14 cellular contexts compared by ENCODE assay signal in genomic region chr2:143955416-143956075, GRCh38.
A peak's percentile ranks its signal among the peaks of the same experiment; 100 is the strongest.
DNase-seq lines count a peak whose midpoint lies in the region; ATAC-seq and TF ChIP-seq lines count a peak whose summit lies in the region.
"Had no signal": no experiment of that assay in that cellular context is flagged by ENCODE, and none has a peak within 500 bp of the region (broad histone marks: within the 10 kb centered on the region; RNA-seq: fewer than 3 reads in every experiment).

No MANE protein-coding gene starts in this region.

- no peak overlapping the region for H3K4me3 Mint-ChIP-seq in CD4-positive, alpha-beta memory T cell
- H3K4me3 Mint-ChIP-seq: activated naive CD8-positive, alpha-beta T cell treated with anti-CD3 and anti-CD28 coated beads for 36 hours; effector memory CD8-positive, alpha-beta T cell had no signal

- ATAC-seq in HG03469 (IDR thresholded peaks at IDR 0.05; ENCODE audit: unreplicated experiment): no peak
- ATAC-seq: effector memory CD8-positive, alpha-beta T cell; Panc1; right lobe of liver had no signal

- H3K4me1 Mint-ChIP-seq in CD4-positive, alpha-beta memory T cell: no peaks in the 10 kb centered on the region
- H3K4me1 Mint-ChIP-seq: activated naive CD8-positive, alpha-beta T cell treated with anti-CD3 and anti-CD28 coated beads for 36 hours had no signal

- H3K4me3 ChIP-seq in astrocyte of the cerebellum (ENCODE audit: low read depth, low read length): no peak overlapping the region
- H3K4me3 ChIP-seq in CD4-positive, alpha-beta memory T cell (ENCODE audit: low read length in 2 of 2): no peak overlapping the region
- H3K4me3 ChIP-seq: right lobe of liver, thoracic aorta had no signal

- CTCF ChIA-PET in CD4-positive, alpha-beta memory T cell (lab: Charles Lee; ENCODE audit: partially characterized antibody): no interaction called here

- no peak for TF ChIP-seq CTCF in astrocyte of the cerebellum (IDR thresholded peaks at IDR 0.05; ENCODE audit: low read depth, low read length, missing control alignments)

- H3K36me3 ChIP-seq in CD4-positive, alpha-beta memory T cell (ENCODE audit: insufficient read depth, low read length): no peaks in the 10 kb centered on the region
- H3K36me3 ChIP-seq: right lobe of liver, thoracic aorta had no signal

- intact Hi-C loops in CD4-positive, alpha-beta memory T cell (cut with micrococcal nuclease): no loop called here

- H3K27ac ChIP-seq in CD4-positive, alpha-beta memory T cell (ENCODE audit: low read depth, low read length): no peak overlapping the region
- H3K27ac ChIP-seq: right lobe of liver, thoracic aorta had no signal

- H3K27me3 ChIP-seq in CD4-positive, alpha-beta memory T cell (ENCODE audit: insufficient read depth, low read length): no peaks in the 10 kb centered on the region
- H3K27me3 ChIP-seq: right lobe of liver had no signal

- H3K4me1 ChIP-seq in CD4-positive, alpha-beta memory T cell (ENCODE audit: insufficient read depth, low read length): no peaks in the 10 kb centered on the region
- H3K4me1 ChIP-seq: right lobe of liver had no signal

- no peak overlapping the region for H3K27ac Mint-ChIP-seq in CD4-positive, alpha-beta memory T cell
- H3K27ac Mint-ChIP-seq: activated naive CD8-positive, alpha-beta T cell treated with anti-CD3 and anti-CD28 coated beads for 36 hours; effector memory CD8-positive, alpha-beta T cell had no signal

- peaks cover 0 to 7% of the 10 kb centered on the region in 2 donors for H3K36me3 Mint-ChIP-seq in CD4-positive, alpha-beta memory T cell

- H3K27me3 Mint-ChIP-seq in CD4-positive, alpha-beta memory T cell: no peaks in the 10 kb centered on the region
- H3K27me3 Mint-ChIP-seq: activated naive CD8-positive, alpha-beta T cell treated with anti-CD3 and anti-CD28 coated beads for 36 hours; effector memory CD8-positive, alpha-beta T cell had no signal

- peaks cover 0 to 6% (median 0%) of the 10 kb centered on the region in 8 donors for H3K9me3 Mint-ChIP-seq in CD4-positive, alpha-beta memory T cell
- H3K9me3 Mint-ChIP-seq: activated naive CD8-positive, alpha-beta T cell treated with anti-CD3 and anti-CD28 coated beads for 36 hours; effector memory CD8-positive, alpha-beta T cell had no signal

- DNase-seq in ACHN (peak; percentile 39), LHCN-M2 (ENCODE audit: low read depth) (peak; percentile 89), astrocyte of the cerebellum (ENCODE audit: low read depth) (peak; percentile 72), glomerular visceral epithelial cell (ENCODE audit: extremely low spot score) (peak; percentile 56), CD1c-positive myeloid dendritic cell (ENCODE audit: extremely low spot score) (no peak), SHP77 (lab: John Stamatoyannopoulos, UW) (no peak)
- DNase-seq in CD4-positive, alpha-beta memory T cell: no peak
- DNase-seq: activated naive CD8-positive, alpha-beta T cell treated with anti-CD3 and anti-CD28 coated beads for 36 hours; effector memory CD8-positive, alpha-beta T cell; NCI-H187; right lobe of liver had no signal

- in situ Hi-C loops in ACHN (cut with HindIII; ENCODE audit: low pct_ligation_motif_present, low pct_unique_long_range_greater_than_20kb, low sequenced_read_pairs) (no loop called here), astrocyte of the cerebellum (cut with HindIII; ENCODE audit: low sequenced_read_pairs) (no loop called here)

- POLR2A ChIA-PET in CD4-positive, alpha-beta memory T cell (lab: Charles Lee; ENCODE audit: partially characterized antibody): no interaction called here

- no peaks in the 10 kb centered on the region for H3K9me3 ChIP-seq in CD4-positive, alpha-beta memory T cell (ENCODE audit: control insufficient read depth in 1 of 2, low read length in 2 of 2)
- H3K9me3 ChIP-seq: right lobe of liver, thoracic aorta had no signal

Comparison
In these comparisons a context has a peak if more than half of its experiments do, and no peak if none do; other contexts are left out.
1. DNase-seq: peak in ACHN (single experiment), LHCN-M2 (single experiment), astrocyte of the cerebellum (single experiment) and glomerular visceral epithelial cell (single experiment); none in CD1c-positive myeloid dendritic cell (single experiment), CD4-positive, alpha-beta memory T cell (0 of 5) and SHP77 (0 of 2).